14 cellular contexts compared by ENCODE assay signal in the genomic region with DNA sequence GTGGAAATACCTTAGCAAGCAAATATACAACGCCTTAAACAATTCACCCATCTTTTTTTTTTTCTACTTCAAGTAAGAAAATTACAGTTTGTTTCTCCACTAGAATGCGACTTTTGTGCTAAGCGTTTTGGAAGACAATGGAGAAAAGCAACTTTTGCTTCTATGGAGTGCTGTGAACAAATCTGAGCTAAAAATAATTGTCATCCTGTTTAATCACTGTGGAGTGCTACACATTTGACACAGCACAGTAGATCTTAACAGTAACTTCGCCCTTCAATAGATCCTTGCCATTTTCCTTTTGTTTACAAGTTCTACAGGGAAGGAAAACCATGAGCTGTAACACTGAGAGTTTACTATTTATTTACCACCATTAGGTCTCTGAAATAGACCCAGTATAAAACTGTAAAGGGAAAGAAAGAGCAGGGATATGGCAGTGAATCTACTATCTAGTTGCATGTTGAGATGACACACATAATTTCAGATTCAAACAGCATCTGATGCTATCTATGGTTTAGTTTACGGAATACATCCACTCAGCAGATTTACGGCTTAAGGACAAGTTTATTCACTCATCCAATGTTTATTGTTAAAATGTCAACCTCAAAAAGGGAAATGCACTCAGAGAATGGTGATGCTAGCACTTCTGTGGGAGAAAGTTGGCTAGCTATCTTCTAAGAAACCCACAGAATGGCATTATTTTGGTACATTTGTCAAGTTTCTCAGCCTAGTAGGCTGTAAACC.
DNase-seq lines count a peak whose midpoint lies in the region; ATAC-seq and TF ChIP-seq lines count a peak whose summit lies in the region.
"Had no signal": no experiment of that assay in that cellular context is flagged by ENCODE, and none has a peak within 500 bp of the region (broad histone marks: within the 10 kb centered on the region; RNA-seq: fewer than 3 reads in every experiment).

No MANE protein-coding gene starts in this region.

- TF ChIP-seq CTCF in left ventricle myocardium inferior (IDR thresholded peaks at IDR 0.05; ENCODE audit: borderline replicate concordance): no peak

- H3K27ac ChIP-seq in left ventricle myocardium inferior (replicated peaks) (peak overlapping the region; percentile 63), SJSA1 (0 out of 2 replicates have a peak overlapping the region, but pooled peaks have one; percentile 8)
- H3K27ac ChIP-seq: C4-2B, SJCRH30 had no signal

- no peaks in the 10 kb centered on the region for H3K4me1 Mint-ChIP-seq in activated naive CD8-positive, alpha-beta T cell treated with anti-CD3 and anti-CD28 coated beads, Interleukin-2, amount 50 U/mL, for 24 hours
- H3K4me1 Mint-ChIP-seq: IgD-negative memory B cell had no signal

- no peak overlapping the region for H3K4me3 Mint-ChIP-seq in activated naive CD8-positive, alpha-beta T cell treated with anti-CD3 and anti-CD28 coated beads, Interleukin-2, amount 50 U/mL, for 24 hours
- H3K4me3 Mint-ChIP-seq: IgD-negative memory B cell had no signal

- H3K36me3 Mint-ChIP-seq in activated naive CD8-positive, alpha-beta T cell treated with anti-CD3 and anti-CD28 coated beads, Interleukin-2, amount 50 U/mL, for 24 hours (ENCODE audit: low read depth): peaks cover 13% of the 10 kb centered on the region

- H3K9me3 ChIP-seq in left ventricle myocardium inferior (replicated peaks) (no peaks in the 10 kb centered on the region), SJSA1 (replicated peaks) (no peaks in the 10 kb centered on the region)
- H3K9me3 ChIP-seq: SJCRH30 had no signal

- H3K27ac Mint-ChIP-seq in activated naive CD8-positive, alpha-beta T cell treated with anti-CD3 and anti-CD28 coated beads, Interleukin-2, amount 50 U/mL, for 24 hours: no peak overlapping the region
- H3K27ac Mint-ChIP-seq: IgD-negative memory B cell had no signal

- H3K27me3 ChIP-seq in left ventricle myocardium inferior (ENCODE audit: low read depth): no peaks in the 10 kb centered on the region
- H3K27me3 ChIP-seq in SJSA1 (replicated peaks): no peaks in the 10 kb centered on the region
- H3K27me3 ChIP-seq: SJCRH30 had no signal

- no peaks in the 10 kb centered on the region for H3K27me3 Mint-ChIP-seq in activated naive CD8-positive, alpha-beta T cell treated with anti-CD3 and anti-CD28 coated beads, Interleukin-2, amount 50 U/mL, for 24 hours
- H3K27me3 Mint-ChIP-seq: IgD-negative memory B cell had no signal

- peaks cover 68% of the 10 kb centered on the region for H3K4me1 ChIP-seq in left ventricle myocardium inferior
- peaks cover 28% of the 10 kb centered on the region for H3K4me1 ChIP-seq in SJSA1 (replicated peaks)

- H3K4me3 ChIP-seq in left ventricle myocardium inferior (no peak overlapping the region), SJSA1 (no peak overlapping the region)
- H3K4me3 ChIP-seq: SJCRH30 had no signal

- DNase-seq in left ventricle myocardium inferior: no peak
- no peak for DNase-seq in Right ventricle myocardium superior
- peak in 1 of 2 experiments; percentile 35 for DNase-seq in SJSA1 (ENCODE audit: low read depth in 1 of 2, low spot score in 2 of 2)
- DNase-seq in inferior parietal cortex (ENCODE audit: extremely low spot score): peak; percentile 13
- DNase-seq in activated naive CD8-positive, alpha-beta T cell treated with anti-CD3 and anti-CD28 coated beads, Interleukin-2, amount 50 U/mL, for 24 hours: no peak
- no peak for DNase-seq in HPDE6-E6E7 (ENCODE audit: extremely low spot score)
- DNase-seq: DMS153, H7, NCI-H187 treated with DMSO at 0.1 percent for 48 hours, NCI-H69, SJCRH30 had no signal

- H3K9me3 Mint-ChIP-seq in activated naive CD8-positive, alpha-beta T cell treated with anti-CD3 and anti-CD28 coated beads, Interleukin-2, amount 50 U/mL, for 24 hours: no peaks in the 10 kb centered on the region
- H3K9me3 Mint-ChIP-seq: IgD-negative memory B cell had no signal

- ATAC-seq in Right ventricle myocardium superior (ENCODE audit: poor library complexity) (no peak), GM21447 (IDR thresholded peaks at IDR 0.05; ENCODE audit: unreplicated experiment) (no peak)
- ATAC-seq in activated naive CD8-positive, alpha-beta T cell treated with anti-CD3 and anti-CD28 coated beads, Interleukin-2, amount 50 U/mL, for 24 hours: no peak

- H3K36me3 ChIP-seq in left ventricle myocardium inferior (no peaks in the 10 kb centered on the region), SJSA1 (no peaks in the 10 kb centered on the region)
- H3K36me3 ChIP-seq: SJCRH30 had no signal

- intact Hi-C loops in left ventricle myocardium inferior (cut with micrococcal nuclease) (no loop called here), Right ventricle myocardium superior (cut with DNase I) (no loop called here)
